ENCODE assay signal across 10 cellular contexts in the genomic region with DNA sequence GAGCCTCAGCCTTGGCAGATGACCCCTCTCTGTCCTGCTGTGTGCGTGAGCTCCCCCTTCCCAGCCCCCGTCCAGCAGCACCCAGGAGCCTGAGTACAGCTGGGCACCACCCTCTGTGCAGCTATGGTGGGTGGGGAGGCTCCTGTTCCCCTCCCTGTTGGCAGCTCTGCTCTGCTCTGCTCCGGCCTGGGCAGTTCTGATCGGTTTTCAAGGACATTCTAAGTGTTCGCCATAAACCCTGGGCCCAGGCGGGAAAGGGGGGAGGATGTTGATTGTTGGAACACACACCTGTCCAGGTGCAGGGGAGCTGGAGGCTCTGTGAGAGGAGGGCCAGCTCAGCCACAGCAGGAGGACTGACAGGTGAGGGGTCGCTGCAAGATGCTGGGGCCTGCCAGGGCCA. TPM values are rescaled to one million over a fixed set of nuclear protein-coding genes. Genes with fewer than 3 reads are reported as not detected.
"Had no signal": no experiment of that assay in that cellular context is flagged by ENCODE, and none has a peak within 500 bp of the region (broad histone marks: within the 10 kb centered on the region; RNA-seq: fewer than 3 reads in every experiment).

A gene (plus strand): TSS at position 262 of the 400 bp plus-strand sequence. CDS start 711 bp downstream, outside the sequence.

- H3K4me2 ChIP-seq: hepatocyte had no signal

- H3K27ac ChIP-seq: hepatocyte, lower lobe of right lung, thoracic aorta, vagina had no signal

- H3K27me3 ChIP-seq: hepatocyte, vagina had no signal

- H3K4me3 ChIP-seq: hepatocyte, lower lobe of right lung, thoracic aorta, vagina had no signal

- H3K36me3 ChIP-seq: lower lobe of right lung, thoracic aorta, vagina had no signal

- DNase-seq: activated CD4-positive, alpha-beta T cell treated with anti-CD3 and anti-CD28 coated beads, Interleukin-2, amount 50 U/mL, for 1 hour; cerebellar nuclear complex; lower lobe of right lung; stimulated activated CD4-positive, alpha-beta T cell treated with anti-CD3 and anti-CD28 coated beads, Interleukin-2, amount 100 ng/mL, for 48 hours; stimulated activated CD8-positive, alpha-beta memory T cell treated with anti-CD3 and anti-CD28 coated beads, Interleukin-4, amount 100 ng/mL, for 48 hours had no signal

- H3K79me2 ChIP-seq: hepatocyte had no signal

- H3K9me3 ChIP-seq: lower lobe of right lung, thoracic aorta, vagina had no signal

RNA-seq across cellular contexts. Expression of the gene that starts here (rescaled TPM):
- total RNA-seq: natural killer cell treated with Interleukin-12 subunit alpha and Interleukin-12 subunit beta and Interleukin-15 and Interleukin-18, amount 100 ng/mL, for 72 hours; T-helper 2 cell treated with Interferon-gamma antibody and Interleukin-4, amounts not matched to agents 100 ng/mL and 5 ng/mL, for 36 hours; thoracic aorta; vagina had no signal
